In genomic region chr5:126016256-126016655, GRCh38 we compare ENCODE assay signal across 1 cellular context.
TF ChIP-seq lines count a peak whose summit lies in the region.

No MANE protein-coding gene starts in this region.

TF ChIP-seq in GM23338, 12 proteins besides CTCF, POLR2A, EP300 and RAD21 (continued from another document):
- TF ChIP-seq ZNF462 (CRISPR knock-in tag; IDR thresholded peaks at IDR 0.05) (no peak), JUNB (IDR thresholded peaks at IDR 0.05; ENCODE audit: unreplicated experiment) (no peak), ZNF114 (CRISPR knock-in tag; IDR thresholded peaks at IDR 0.05) (no peak)
TF ChIP-seq in GM23338: peak in this region for 0.
